In genomic region chr2:85902496-85902895, GRCh38 we compare ENCODE assay signal across 14 cellular contexts. TPM values are rescaled to one million over a fixed set of nuclear protein-coding genes. Genes with fewer than 3 reads are reported as not detected.
DNase-seq lines count a peak whose midpoint lies in the region; ATAC-seq, FAIRE-seq and TF ChIP-seq lines count a peak whose summit lies in the region.
"Had no signal": no experiment of that assay in that cellular context is flagged by ENCODE, and none has a peak within 500 bp of the region (broad histone marks: within the 10 kb centered on the region; RNA-seq: fewer than 3 reads in every experiment).

No MANE protein-coding gene starts in this region.

- 35 to 68% (median 43%) methylated on average over 2 of the region's 2 CpGs for WGBS in spleen, 5 donors

- DNase-seq in HCEC 1CT: peak; percentile 46
- DNase-seq in bronchial epithelial cell (ENCODE audit: low read depth): peak; percentile 64
- DNase-seq in hippocampal formation (lab: John Stamatoyannopoulos, UW): peak; percentile 64 to 93
- peak; percentile 61 for DNase-seq in stromal cell of bone marrow (ENCODE audit: low read depth)
- no peak for DNase-seq in GM12892 (ENCODE audit: insufficient read length)
- DNase-seq in spleen: no peak
- DNase-seq: activated CD4-positive, CD25-positive, alpha-beta regulatory T cell; glutamatergic neuron; left cardiac atrium; naive thymus-derived CD8-positive, alpha-beta T cell; NCI-H2171; sigmoid colon had no signal

- intact Hi-C loops in spleen (cut with DNase I; ENCODE audit: low total_unique reads): no loop called here

- no peak for ATAC-seq in GM18868 (IDR thresholded peaks at IDR 0.05; ENCODE audit: unreplicated experiment)
- ATAC-seq: naive thymus-derived CD8-positive, alpha-beta T cell had no signal

- H3K4me3 ChIP-seq in bronchial epithelial cell (ENCODE audit: low read depth, low read length) (no peak overlapping the region), spleen (no peak overlapping the region)
- H3K4me3 ChIP-seq: sigmoid colon, SK-N-MC had no signal

- FAIRE-seq in bronchial epithelial cell (lab: Jason Lieb, UNC) (no peak), GM12892 (lab: Jason Lieb, UNC) (no peak)

- H3K27me3 ChIP-seq in bronchial epithelial cell (ENCODE audit: control insufficient read depth, insufficient read depth, low read length): no peaks in the 10 kb centered on the region
- H3K27me3 ChIP-seq in spleen (replicated peaks in 1 of 7): no peaks in the 10 kb centered on the region
- H3K27me3 ChIP-seq: sigmoid colon had no signal

- TF ChIP-seq CTCF in bronchial epithelial cell (IDR thresholded peaks at IDR 0.05; ENCODE audit: insufficient read depth, low read length, severe bottlenecking) (no peak), spleen (IDR thresholded peaks at IDR 0.05 in 8 of 11, conservative IDR thresholded peaks at IDR 0.05 in 3 of 11) (no peak)

- TF ChIP-seq POLR2A in GM12892 (IDR thresholded peaks at IDR 0.05; ENCODE audit: low read depth, low read length) (no peak), spleen (IDR thresholded peaks at IDR 0.05) (no peak)

- no peak overlapping the region for H3K27ac ChIP-seq in spleen
- H3K27ac ChIP-seq: sigmoid colon, SK-N-MC had no signal

- peaks cover 4 to 26% (median 10%) of the 10 kb centered on the region in 6 donors for H3K4me1 ChIP-seq in spleen

- H3K36me3 ChIP-seq in bronchial epithelial cell (ENCODE audit: control insufficient read depth, insufficient read depth, low read length) (no peaks in the 10 kb centered on the region), spleen (peaks cover 0 to 7% (median 0%) of the 10 kb centered on the region in 6 donors)
- H3K36me3 ChIP-seq: sigmoid colon had no signal

- H3K9me3 ChIP-seq in spleen: peaks cover 0 to 5% (median 0%) of the 10 kb centered on the region in 8 donors
- H3K9me3 ChIP-seq: sigmoid colon had no signal

RNA-seq across cellular contexts. Expression of gene ST3GAL5, which starts 13.7 kb away (rescaled TPM):
- 2.6 and 29.7 TPM in 2 replicates for total RNA-seq in bronchial epithelial cell
- polyA plus RNA-seq in GM12892 (2012; ENCODE audit: missing spikeins): 5.8 TPM
- total RNA-seq in spleen: 100 to 1,000 TPM in 2 of 7 donors, 10 to 100 TPM in 5; 55.8 to 124 (median 74.9) TPM
- polyA plus RNA-seq in spleen: 10 to 100 TPM; 18.7 to 41.1 (median 33.8) TPM

Comparison
In these comparisons a context has a peak if more than half of its experiments do, and no peak if none do; other contexts are left out.
1. DNase-seq: peak in HCEC 1CT (single experiment), bronchial epithelial cell (single experiment), hippocampal formation (2 of 2) and stromal cell of bone marrow (single experiment); none in GM12892 (single experiment) and spleen (single experiment).